ENCODE assay signal across 19 cellular contexts in the genomic region with DNA sequence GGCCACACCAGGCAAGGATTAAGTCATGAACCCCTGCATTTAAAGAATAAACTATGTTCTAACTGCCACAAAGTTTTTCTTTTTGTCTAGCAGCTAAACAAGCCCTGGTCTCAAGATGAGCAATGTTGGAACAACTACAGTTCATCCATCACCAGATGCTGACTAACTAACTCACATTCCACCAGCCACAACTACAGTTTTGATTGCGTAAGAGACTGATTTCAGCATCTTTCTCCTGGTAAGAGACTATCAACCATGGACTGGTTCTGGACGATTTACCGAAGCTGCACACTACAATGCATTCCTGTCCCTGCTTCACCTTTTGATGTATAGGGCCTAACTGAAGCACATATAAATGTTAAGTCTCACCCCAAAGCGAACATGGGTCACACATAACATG. TPM values are rescaled to one million over a fixed set of nuclear protein-coding genes. Genes with fewer than 3 reads are reported as not detected.
DNase-seq lines count a peak whose midpoint lies in the region; ATAC-seq and TF ChIP-seq lines count a peak whose summit lies in the region.
"Had no signal": no experiment of that assay in that cellular context is flagged by ENCODE, and none has a peak within 500 bp of the region (broad histone marks: within the 10 kb centered on the region; RNA-seq: fewer than 3 reads in every experiment).

No MANE protein-coding gene starts in this region.

- TF ChIP-seq CTCF in MCF 10A (IDR thresholded peaks at IDR 0.05; ENCODE audit: unreplicated experiment), result no peak
- no peak for TF ChIP-seq CTCF in breast epithelium (IDR thresholded peaks at IDR 0.05)
- TF ChIP-seq CTCF in Panc1 (IDR thresholded peaks at IDR 0.05), result no peak

- H3K4me3 ChIP-seq in breast epithelium, result no peak overlapping the region
- H3K4me3 ChIP-seq in Panc1 (ENCODE audit: low read depth in 2 of 2, low read length in 2 of 2), result no peak overlapping the region
- H3K4me3 ChIP-seq in H7 (ENCODE audit: insufficient read depth, low read depth, low read length), result no peak overlapping the region
- H3K4me3 ChIP-seq: MG63, skin epidermis, stomach had no signal

- H3K4me3 Mint-ChIP-seq in MCF 10A (ENCODE audit: unreplicated experiment), result no peak overlapping the region
- H3K4me3 Mint-ChIP-seq: activated naive CD8-positive, alpha-beta T cell treated with anti-CD3 and anti-CD28 coated beads, Interleukin-2, amount 50 U/mL, for 24 hours; activated T-cell treated with anti-CD3 and anti-CD28 coated beads, Interleukin-2, amount 50 U/mL, for 24 hours; H9 had no signal

- H3K9me3 Mint-ChIP-seq in MCF 10A (ENCODE audit: unreplicated experiment), result no peaks in the 10 kb centered on the region
- H3K9me3 Mint-ChIP-seq: activated naive CD8-positive, alpha-beta T cell treated with anti-CD3 and anti-CD28 coated beads, Interleukin-2, amount 50 U/mL, for 24 hours; activated T-cell treated with anti-CD3 and anti-CD28 coated beads, Interleukin-2, amount 50 U/mL, for 24 hours; H9 had no signal

- TF ChIP-seq POLR2A in breast epithelium (IDR thresholded peaks at IDR 0.05), result no peak

- intact Hi-C loops in MCF 10A (cut with micrococcal nuclease), result no loop called here
- intact Hi-C loops in breast epithelium (cut with DNase I; ENCODE audit: low total_unique reads), result no loop called here
- intact Hi-C loops in Panc1 (cut with micrococcal nuclease; ENCODE audit: unreplicated experiment), result no loop called here

- no peaks in the 10 kb centered on the region for H3K4me1 ChIP-seq in breast epithelium
- H3K4me1 ChIP-seq in Panc1 (ENCODE audit: control insufficient read depth, insufficient read depth, low read length), result no peaks in the 10 kb centered on the region
- H3K4me1 ChIP-seq: Caco-2, stomach had no signal

- H3K27me3 ChIP-seq in breast epithelium (no peaks in the 10 kb centered on the region), Panc1 (ENCODE audit: control insufficient read depth, insufficient read depth, low read length) (peaks cover 4% of the 10 kb centered on the region), H7 (ENCODE audit: control insufficient read depth, insufficient read depth, low read length) (no peaks in the 10 kb centered on the region)
- H3K27me3 ChIP-seq: MG63, stomach had no signal

- no peaks in the 10 kb centered on the region for H3K36me3 Mint-ChIP-seq in MCF 10A (ENCODE audit: insufficient read depth, unreplicated experiment)

- DNase-seq in MCF 10A (ENCODE audit: unreplicated experiment), result peak; percentile 69
- DNase-seq in breast epithelium (ENCODE audit: low spot score in 2 of 2), result no peak
- DNase-seq in Panc1 (ENCODE audit: low read depth, low spot score), result peak; percentile 33
- DNase-seq in fibroblast of gingiva (ENCODE audit: low read depth), result peak; percentile 9
- DNase-seq in stimulated activated naive CD4-positive, alpha-beta T cell (lab: John Stamatoyannopoulos, UW), result no peak
- DNase-seq in H7, result no peak
- DNase-seq: activated CD4-positive, CD25-positive, alpha-beta regulatory T cell treated with anti-CD3 and anti-CD28 coated beads, Interleukin-2, amount 50 U/mL, for 72 hours; activated naive CD8-positive, alpha-beta T cell treated with anti-CD3 and anti-CD28 coated beads, Interleukin-2, amount 50 U/mL, for 24 hours; activated T-cell treated with anti-CD3 and anti-CD28 coated beads, Interleukin-2, amount 50 U/mL, for 24 hours; cortex of kidney; H9; MG63; stomach; T-helper 1 cell had no signal

- H3K27ac ChIP-seq in breast epithelium (no peak overlapping the region), Panc1 (ENCODE audit: low read length) (no peak overlapping the region)
- H3K27ac ChIP-seq: skin epidermis, stomach had no signal

- peaks cover 46% of the 10 kb centered on the region for H3K27me3 Mint-ChIP-seq in MCF 10A (ENCODE audit: insufficient read depth, unreplicated experiment)

- H3K27ac Mint-ChIP-seq in MCF 10A (ENCODE audit: low read depth, unreplicated experiment), result no peak overlapping the region
- H3K27ac Mint-ChIP-seq: activated naive CD8-positive, alpha-beta T cell treated with anti-CD3 and anti-CD28 coated beads, Interleukin-2, amount 50 U/mL, for 24 hours; activated T-cell treated with anti-CD3 and anti-CD28 coated beads, Interleukin-2, amount 50 U/mL, for 24 hours; H9 had no signal

- POLR2A ChIA-PET in MCF 10A (lab: Yijun Ruan, JAX), result interaction anchor here (1.0 to 1.4 kb wide), 2 partner anchors 34 to 1062 kb away, joined by 3 read pairs; no protein-coding TSS in a partner anchor
- POLR2A ChIA-PET in Panc1 (lab: Charles Lee), result no interaction called here

- ATAC-seq in Panc1, result no peak
- ATAC-seq in HG02678 (IDR thresholded peaks at IDR 0.05; ENCODE audit: unreplicated experiment), result no peak
- no peak for ATAC-seq in HG03520 (IDR thresholded peaks at IDR 0.05; ENCODE audit: unreplicated experiment)
- ATAC-seq: activated naive CD8-positive, alpha-beta T cell treated with anti-CD3 and anti-CD28 coated beads, Interleukin-2, amount 50 U/mL, for 24 hours had no signal

- in situ Hi-C loops in Panc1 (cut with HindIII; ENCODE audit: low pct_unique_long_range_greater_than_20kb, low sequenced_read_pairs), result no loop called here

- CTCF ChIA-PET in MCF 10A (lab: Yijun Ruan, JAX) (no interaction called here), Panc1 (lab: Charles Lee) (no interaction called here)

- H3K9me3 ChIP-seq in breast epithelium (no peaks in the 10 kb centered on the region), Panc1 (ENCODE audit: control insufficient read depth, insufficient read depth, low read depth, low read length) (no peaks in the 10 kb centered on the region)
- H3K9me3 ChIP-seq: Caco-2, MG63, stomach had no signal

- BruUV-seq in MCF 10A (replicated peaks; lab: Mats Ljungman, UMichigan) (no TSS peak), Panc1 (replicated peaks; lab: Mats Ljungman, UMichigan) (no TSS peak)

- no peaks in the 10 kb centered on the region for H3K36me3 ChIP-seq in breast epithelium
- H3K36me3 ChIP-seq in Panc1 (ENCODE audit: control insufficient read depth, insufficient read depth, low read length), result no peaks in the 10 kb centered on the region
- H3K36me3 ChIP-seq in H7 (replicated peaks; ENCODE audit: control insufficient read depth, insufficient read depth, low read length), result no peaks in the 10 kb centered on the region
- H3K36me3 ChIP-seq: MG63, stomach had no signal

- H3K4me1 Mint-ChIP-seq in MCF 10A (ENCODE audit: insufficient read depth, unreplicated experiment), result no peaks in the 10 kb centered on the region
- H3K4me1 Mint-ChIP-seq: activated naive CD8-positive, alpha-beta T cell treated with anti-CD3 and anti-CD28 coated beads, Interleukin-2, amount 50 U/mL, for 24 hours; H9 had no signal

RNA-seq across cellular contexts. Expression of gene F13A1, which starts 43.0 kb away (rescaled TPM):
- total RNA-seq in MCF 10A (2022) (0.65 and 0.93 TPM in 2 replicates), breast epithelium (100 to 1,000 TPM in 1 of 3 donors, 10 to 100 TPM in 2; 45.6 to 357 (median 53.3) TPM), Panc1 (2021; ENCODE audit: unreplicated experiment) (0.26 TPM)
- polyA plus RNA-seq in Panc1 (2012; ENCODE audit: insufficient read length), result not detected
- total RNA-seq in H7 (2014; rRNA removed; shearing (Covaris generic)), result 1.3 TPM in 1 of 2 replicates, not detected in the other
- total RNA-seq: A172, Caco-2 had no signal

Comparison
In these comparisons a context has a peak if more than half of its experiments do, and no peak if none do; other contexts are left out.
1. DNase-seq: peak in MCF 10A (single experiment), Panc1 (single experiment) and fibroblast of gingiva (single experiment); none in breast epithelium (0 of 2), stimulated activated naive CD4-positive, alpha-beta T cell (0 of 6) and H7 (single experiment).
2. RNA of gene F13A1, which starts 43.0 kb away (total RNA-seq): 45.6 to 357 TPM in breast epithelium; 1.3 TPM in H7, 0.65 to 0.93 TPM in MCF 10A and 0.26 TPM in Panc1 (single experiment); every median in the first group is over 10 times any median in the second.